ENCODE assay signal across 20 cellular contexts in the genomic region with DNA sequence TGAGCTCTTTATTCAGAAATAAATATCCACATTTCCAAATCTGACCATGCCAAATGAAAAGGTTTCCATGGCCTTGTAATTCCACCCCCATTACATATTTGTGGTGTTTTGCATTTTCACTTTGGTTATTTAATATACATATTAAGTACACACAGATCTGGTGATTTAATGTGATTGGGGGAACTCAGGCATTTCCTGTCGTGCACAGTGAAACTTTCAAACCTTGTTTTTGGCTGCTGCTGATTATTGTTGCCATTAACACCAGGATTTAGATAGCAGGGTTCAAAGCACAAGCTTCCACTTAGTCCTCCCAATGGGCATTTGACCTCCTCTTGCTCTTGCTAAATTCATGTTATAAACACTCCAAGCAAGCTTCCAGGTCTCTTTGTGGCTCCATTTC.
DNase-seq lines count a peak whose midpoint lies in the region; ATAC-seq, FAIRE-seq and TF ChIP-seq lines count a peak whose summit lies in the region.
"Had no signal": no experiment of that assay in that cellular context is flagged by ENCODE, and none has a peak within 500 bp of the region (broad histone marks: within the 10 kb centered on the region; RNA-seq: fewer than 3 reads in every experiment).

No MANE protein-coding gene starts in this region.

- no peaks in the 10 kb centered on the region for H3K9me3 ChIP-seq in T-helper 17 cell (ENCODE audit: control insufficient read depth, low read length, poor library complexity, severe bottlenecking)

- H3K4me3 ChIP-seq in AG10803 (ENCODE audit: low read length) (no peak overlapping the region), fibroblast of villous mesenchyme (ENCODE audit: low read depth, low read length) (no peak overlapping the region)

- peaks cover 19% of the 10 kb centered on the region for H3K27me3 Mint-ChIP-seq in T-helper 17 cell
- H3K27me3 Mint-ChIP-seq in natural killer cell treated with Interleukin-12 subunit alpha and Interleukin-12 subunit beta and Interleukin-15 and Interleukin-18, amount 100 ng/mL, for 72 hours, result peaks cover 0 to 13% of the 10 kb centered on the region in 2 donors

- peak overlapping the region; percentile 32 for H3K27ac Mint-ChIP-seq in T-helper 17 cell
- no peak overlapping the region for H3K27ac Mint-ChIP-seq in natural killer cell treated with Interleukin-12 subunit alpha and Interleukin-12 subunit beta and Interleukin-15 and Interleukin-18, amount 100 ng/mL, for 72 hours
- H3K27ac Mint-ChIP-seq: activated T-helper 2 cell treated with anti-CD3 and anti-CD28 coated beads, Interferon-gamma antibody, Interleukin-2, Interleukin-4, amounts not matched to agents 10 μg/mL and 5 μg/mL and 100 μg/mL, durations not matched to agents 14 hours and 24 hours and 36 hours had no signal

- peak; percentile 92 for FAIRE-seq in GM12892 (lab: Jason Lieb, UNC)
- FAIRE-seq: kidney had no signal

- H3K36me3 Mint-ChIP-seq in T-helper 17 cell (ENCODE audit: low read depth), result peaks cover 6% of the 10 kb centered on the region
- H3K36me3 Mint-ChIP-seq in natural killer cell treated with Interleukin-12 subunit alpha and Interleukin-12 subunit beta and Interleukin-15 and Interleukin-18, amount 100 ng/mL, for 72 hours, result no peaks in the 10 kb centered on the region

- H3K4me1 Mint-ChIP-seq in T-helper 17 cell, result peaks cover 20% of the 10 kb centered on the region
- peaks cover 9 to 30% of the 10 kb centered on the region in 2 donors for H3K4me1 Mint-ChIP-seq in natural killer cell treated with Interleukin-12 subunit alpha and Interleukin-12 subunit beta and Interleukin-15 and Interleukin-18, amount 100 ng/mL, for 72 hours (ENCODE audit: low read depth in 2 of 2)

- TF ChIP-seq POLR2A in GM12892 (IDR thresholded peaks at IDR 0.05; ENCODE audit: low read depth, low read length), result no peak

- H3K4me3 Mint-ChIP-seq in T-helper 17 cell, result no peak overlapping the region
- H3K4me3 Mint-ChIP-seq in natural killer cell treated with Interleukin-12 subunit alpha and Interleukin-12 subunit beta and Interleukin-15 and Interleukin-18, amount 100 ng/mL, for 72 hours, result no peak overlapping the region

- no peaks in the 10 kb centered on the region for H3K9me3 Mint-ChIP-seq in natural killer cell treated with Interleukin-12 subunit alpha and Interleukin-12 subunit beta and Interleukin-15 and Interleukin-18, amount 100 ng/mL, for 72 hours
- H3K9me3 Mint-ChIP-seq: activated T-helper 2 cell treated with anti-CD3 and anti-CD28 coated beads, Interferon-gamma antibody, Interleukin-2, Interleukin-4, amounts not matched to agents 10 μg/mL and 5 μg/mL and 100 μg/mL, durations not matched to agents 14 hours and 24 hours and 36 hours had no signal

- ATAC-seq in T-helper 17 cell, result no peak
- ATAC-seq in natural killer cell treated with Interleukin-12 subunit alpha and Interleukin-12 subunit beta and Interleukin-15 and Interleukin-18, amount 100 ng/mL, for 72 hours, result no peak
- ATAC-seq: sciatic nerve, SK-N-SH treated with all-trans-retinoic acid at 6 μM for 48 hours had no signal

- TF ChIP-seq CTCF in AG10803 (conservative IDR thresholded peaks at IDR 0.05; ENCODE audit: low read length) (no peak), fibroblast of villous mesenchyme (IDR thresholded peaks at IDR 0.05; ENCODE audit: insufficient read depth, low read depth, low read length) (no peak)

- DNase-seq in AG10803 (ENCODE audit: low read depth), result peak; percentile 40
- no peak for DNase-seq in GM12892 (ENCODE audit: insufficient read length)
- no peak for DNase-seq in T-helper 17 cell
- DNase-seq in fibroblast of villous mesenchyme (ENCODE audit: low read depth), result peak; percentile 28
- DNase-seq in natural killer cell treated with Interleukin-12 subunit alpha and Interleukin-12 subunit beta and Interleukin-15 and Interleukin-18, amount 100 ng/mL, for 72 hours (ENCODE audit: low spot score), result no peak
- no peak for DNase-seq in effector CD8-positive, alpha-beta T cell (lab: John Stamatoyannopoulos, UW)
- DNase-seq in NCI-H2107 (lab: John Stamatoyannopoulos, UW), result no peak
- DNase-seq in activated effector memory CD4-positive, alpha-beta T cell treated with Interleukin-2 at 50 U/mL for 16 hours, result no peak
- DNase-seq: activated CD4-positive, alpha-beta T cell treated with anti-CD3 and anti-CD28 coated beads, Interleukin-2, amount 50 U/mL, for 48 hours; cortex of kidney; GDM1; GOT3; kidney; NCI-H2081; NCI-H524 treated with DMSO at 0.1 percent for 48 hours; occipital lobe; stimulated activated CD4-positive, alpha-beta T cell treated with anti-CD3 and anti-CD28 coated beads, Interleukin-2, amount 100 ng/mL, for 48 hours had no signal

Comparison
In these comparisons a context has a peak if more than half of its experiments do, and no peak if none do; other contexts are left out.
1. DNase-seq: peak in AG10803 (single experiment) and fibroblast of villous mesenchyme (single experiment); none in GM12892 (single experiment), T-helper 17 cell (0 of 3), natural killer cell treated with Interleukin-12 subunit alpha and Interleukin-12 subunit beta and Interleukin-15 and Interleukin-18, amount 100 ng/mL, for 72 hours (single experiment), effector CD8-positive, alpha-beta T cell (single experiment), NCI-H2107 (single experiment) and activated effector memory CD4-positive, alpha-beta T cell treated with Interleukin-2 at 50 U/mL for 16 hours (single experiment).